In genomic region chr19:54521860-54522513, GRCh38 we compare ENCODE assay signal across 27 cellular contexts. TPM values are rescaled to one million over a fixed set of nuclear protein-coding genes. Genes with fewer than 3 reads are reported as not detected.
A peak's percentile ranks its signal among the peaks of the same experiment; 100 is the strongest.
DNase-seq lines count a peak whose midpoint lies in the region; ATAC-seq, FAIRE-seq and TF ChIP-seq lines count a peak whose summit lies in the region.
"Had no signal": no experiment of that assay in that cellular context is flagged by ENCODE, and none has a peak within 500 bp of the region (broad histone marks: within the 10 kb centered on the region; RNA-seq: fewer than 3 reads in every experiment).

No MANE protein-coding gene starts in this region.

- DNase-seq in activated CD4-positive, alpha-beta T cell treated with anti-CD3 and anti-CD28 coated beads for 36 hours: no peak
- DNase-seq in activated CD4-positive, alpha-beta T cell treated with anti-CD3 and anti-CD28 coated beads, Interleukin-2, amount 50 U/mL, for 4 hours: no peak
- DNase-seq in GM12865 (ENCODE audit: low read depth): peak; percentile 52
- DNase-seq in activated T-helper 1 cell treated with anti-CD3 and anti-CD28 coated beads, Interleukin-12 subunit alpha, Interleukin-12 subunit beta, Interleukin-2, Interleukin-4 antibody, amounts not matched to agents 30 ng/mL and 10 ng/mL and 1 ng/mL, durations not matched to agents 14 hours and 24 hours and 36 hours (ENCODE audit: low spot score): no peak
- DNase-seq in naive B cell: no peak
- DNase-seq in H54 (ENCODE audit: insufficient read length, low spot score): no peak
- DNase-seq: activated B cell treated with CpG ODN at 0.5 μM for 24 hours; activated gamma-delta T cell; BE2C; H7; heart left ventricle; left colon; NCI-H146; NCI-H2171 treated with DMSO at 0.1 percent for 48 hours; NCI-H526 treated with DMSO at 0.1 percent for 48 hours; stimulated activated CD4-positive, alpha-beta T cell treated with anti-CD3 and anti-CD28 coated beads, Interleukin-4, amount 100 ng/mL, for 4 hours had no signal

- peaks cover 2% of the 10 kb centered on the region for H3K9me3 Mint-ChIP-seq in activated CD4-positive, alpha-beta T cell treated with anti-CD3 and anti-CD28 coated beads for 36 hours (ENCODE audit: low read depth)
- H3K9me3 Mint-ChIP-seq in activated T-helper 1 cell treated with anti-CD3 and anti-CD28 coated beads, Interleukin-12 subunit alpha, Interleukin-12 subunit beta, Interleukin-2, Interleukin-4 antibody, amounts not matched to agents 30 ng/mL and 10 ng/mL and 1 ng/mL, durations not matched to agents 14 hours and 24 hours and 36 hours: peaks cover 5% of the 10 kb centered on the region
- peaks cover 0 to 9% (median 2%) of the 10 kb centered on the region in 7 donors for H3K9me3 Mint-ChIP-seq in naive B cell
- H3K9me3 Mint-ChIP-seq: activated B cell treated with CpG ODN at 0.5 μM for 24 hours had no signal

- H3K27me3 Mint-ChIP-seq in activated CD4-positive, alpha-beta T cell treated with anti-CD3 and anti-CD28 coated beads for 36 hours: peaks cover 5% of the 10 kb centered on the region
- peaks cover 3% of the 10 kb centered on the region for H3K27me3 Mint-ChIP-seq in activated T-helper 1 cell treated with anti-CD3 and anti-CD28 coated beads, Interleukin-12 subunit alpha, Interleukin-12 subunit beta, Interleukin-2, Interleukin-4 antibody, amounts not matched to agents 30 ng/mL and 10 ng/mL and 1 ng/mL, durations not matched to agents 14 hours and 24 hours and 36 hours (ENCODE audit: insufficient read depth)
- peaks cover 32 to 55% (median 36%) of the 10 kb centered on the region in 3 donors for H3K27me3 Mint-ChIP-seq in naive B cell
- H3K27me3 Mint-ChIP-seq: type B pancreatic cell had no signal

- no peak for TF ChIP-seq CTCF in GM12865 (IDR thresholded peaks at IDR 0.05; ENCODE audit: insufficient read depth, low read depth, low read length, missing control alignments)

- POLR2A ChIA-PET in activated CD4-positive, alpha-beta T cell treated with anti-CD3 and anti-CD28 coated beads for 36 hours (lab: Charles Lee): no interaction called here

- CTCF ChIA-PET in activated CD4-positive, alpha-beta T cell treated with anti-CD3 and anti-CD28 coated beads for 36 hours (lab: Charles Lee): interaction anchor here (2.1 kb wide), 1 partner anchor 41 kb away, joined by 6 read pairs; no protein-coding TSS in a partner anchor

- peak overlapping the region; percentile 12 for H3K4me3 Mint-ChIP-seq in activated CD4-positive, alpha-beta T cell treated with anti-CD3 and anti-CD28 coated beads for 36 hours
- H3K4me3 Mint-ChIP-seq in activated T-helper 1 cell treated with anti-CD3 and anti-CD28 coated beads, Interleukin-12 subunit alpha, Interleukin-12 subunit beta, Interleukin-2, Interleukin-4 antibody, amounts not matched to agents 30 ng/mL and 10 ng/mL and 1 ng/mL, durations not matched to agents 14 hours and 24 hours and 36 hours: peak overlapping the region; percentile 77
- peak overlapping the region in 5 of 8 donors; percentile 58 to 83 (median 78) for H3K4me3 Mint-ChIP-seq in naive B cell
- H3K4me3 Mint-ChIP-seq: type B pancreatic cell had no signal

- TF ChIP-seq POLR2A in H54 (IDR thresholded peaks at IDR 0.05; ENCODE audit: low read depth, low read length): no peak

- no peak for ATAC-seq in activated CD4-positive, alpha-beta T cell treated with anti-CD3 and anti-CD28 coated beads for 36 hours
- no peak for ATAC-seq in naive B cell (ENCODE audit: low read depth in 2 of 2)
- no peak for ATAC-seq in HG02678 (IDR thresholded peaks at IDR 0.05; ENCODE audit: unreplicated experiment)
- ATAC-seq in GM18873 (IDR thresholded peaks at IDR 0.05; ENCODE audit: low FRiP score, unreplicated experiment): no peak
- ATAC-seq: heart left ventricle, left colon had no signal

- H3K27ac Mint-ChIP-seq in activated CD4-positive, alpha-beta T cell treated with anti-CD3 and anti-CD28 coated beads for 36 hours: peak overlapping the region; percentile 85
- H3K27ac Mint-ChIP-seq in activated T-helper 1 cell treated with anti-CD3 and anti-CD28 coated beads, Interleukin-12 subunit alpha, Interleukin-12 subunit beta, Interleukin-2, Interleukin-4 antibody, amounts not matched to agents 30 ng/mL and 10 ng/mL and 1 ng/mL, durations not matched to agents 14 hours and 24 hours and 36 hours: peak overlapping the region; percentile 89
- H3K27ac Mint-ChIP-seq in naive B cell: peak overlapping the region in 3 of 6 donors; percentile 7 to 68 (median 44)
- H3K27ac Mint-ChIP-seq: activated B cell treated with CpG ODN at 0.5 μM for 24 hours, memory B cell, type B pancreatic cell had no signal

- no peak for FAIRE-seq in H54 (lab: Jason Lieb, UNC)
- FAIRE-seq: A204.1, astrocyte had no signal

- H3K4me1 Mint-ChIP-seq in activated CD4-positive, alpha-beta T cell treated with anti-CD3 and anti-CD28 coated beads for 36 hours: peaks cover 64% of the 10 kb centered on the region
- peaks cover 64% of the 10 kb centered on the region for H3K4me1 Mint-ChIP-seq in activated T-helper 1 cell treated with anti-CD3 and anti-CD28 coated beads, Interleukin-12 subunit alpha, Interleukin-12 subunit beta, Interleukin-2, Interleukin-4 antibody, amounts not matched to agents 30 ng/mL and 10 ng/mL and 1 ng/mL, durations not matched to agents 14 hours and 24 hours and 36 hours (ENCODE audit: low read depth)
- H3K4me1 Mint-ChIP-seq in naive B cell: peaks cover 22 to 31% (median 27%) of the 10 kb centered on the region in 3 donors

- peak overlapping the region; percentile 24 for H3K4me3 ChIP-seq in GM12865 (ENCODE audit: low read depth, low read length)
- H3K4me3 ChIP-seq: heart left ventricle, right atrium auricular region, SK-N-MC had no signal

- no peaks in the 10 kb centered on the region for H3K36me3 Mint-ChIP-seq in activated CD4-positive, alpha-beta T cell treated with anti-CD3 and anti-CD28 coated beads for 36 hours (ENCODE audit: low read depth)
- peaks cover 6% of the 10 kb centered on the region for H3K36me3 Mint-ChIP-seq in activated T-helper 1 cell treated with anti-CD3 and anti-CD28 coated beads, Interleukin-12 subunit alpha, Interleukin-12 subunit beta, Interleukin-2, Interleukin-4 antibody, amounts not matched to agents 30 ng/mL and 10 ng/mL and 1 ng/mL, durations not matched to agents 14 hours and 24 hours and 36 hours (ENCODE audit: low read depth)
- H3K36me3 Mint-ChIP-seq in naive B cell: peaks cover 0 to 5% of the 10 kb centered on the region in 2 donors
- H3K36me3 Mint-ChIP-seq: memory B cell, type B pancreatic cell had no signal

- intact Hi-C loops in activated CD4-positive, alpha-beta T cell treated with anti-CD3 and anti-CD28 coated beads for 36 hours (cut with DNase I, micrococcal nuclease): loop anchor here (2.0 to 5.0 kb wide), 2 partner anchors 40 to 57 kb away; no protein-coding TSS in a partner anchor
- intact Hi-C loops in activated T-helper 1 cell treated with anti-CD3 and anti-CD28 coated beads, Interleukin-12 subunit alpha, Interleukin-12 subunit beta, Interleukin-2, Interleukin-4 antibody, amounts not matched to agents 30 ng/mL and 10 ng/mL and 1 ng/mL, durations not matched to agents 14 hours and 24 hours and 36 hours (cut with micrococcal nuclease): loop anchor here (5.0 kb wide), 1 partner anchor 40 kb away; no protein-coding TSS in a partner anchor

RNA-seq across cellular contexts. Expression of gene LAIR2, which starts 19.4 kb away (rescaled TPM):
- total RNA-seq in activated CD4-positive, alpha-beta T cell treated with anti-CD3 and anti-CD28 coated beads for 36 hours: 1 to 10 TPM; 3.7 to 5.1 TPM
- 45.7 and 49.1 TPM in 2 replicates for total RNA-seq in activated T-helper 1 cell treated with anti-CD3 and anti-CD28 coated beads, Interleukin-12 subunit alpha, Interleukin-12 subunit beta, Interleukin-2, Interleukin-4 antibody, amounts not matched to agents 30 ng/mL and 10 ng/mL and 1 ng/mL, durations not matched to agents 14 hours and 24 hours and 36 hours
- polyA plus RNA-seq in naive B cell (ENCODE audit: low read depth in 6 of 6): under 1 TPM in 3 of 6 donors, not detected in 3; 0.55 to 0.93 (median 0.66) TPM
- total RNA-seq: activated B cell treated with CpG ODN at 0.5 μM for 24 hours, astrocyte, Daoy, H7, HT1080, left colon, osteoblast, right atrium auricular region had no signal
- polyA plus RNA-seq: heart left ventricle had no signal

RNA-seq across cellular contexts. Expression of gene CDC42EP5, which starts 48.9 kb away (rescaled TPM):
- under 1 TPM in 1 of 2 experiments, not detected in 1; 0.55 TPM for total RNA-seq in activated CD4-positive, alpha-beta T cell treated with anti-CD3 and anti-CD28 coated beads for 36 hours
- total RNA-seq in activated T-helper 1 cell treated with anti-CD3 and anti-CD28 coated beads, Interleukin-12 subunit alpha, Interleukin-12 subunit beta, Interleukin-2, Interleukin-4 antibody, amounts not matched to agents 30 ng/mL and 10 ng/mL and 1 ng/mL, durations not matched to agents 14 hours and 24 hours and 36 hours: not detected in 2 replicates
- not detected for polyA plus RNA-seq in naive B cell (ENCODE audit: low read depth in 6 of 6)
- total RNA-seq: activated B cell treated with CpG ODN at 0.5 μM for 24 hours had no signal

RNA-seq across cellular contexts. Expression of gene LILRA2, which starts 51.6 kb away (rescaled TPM):
- total RNA-seq in activated CD4-positive, alpha-beta T cell treated with anti-CD3 and anti-CD28 coated beads for 36 hours: not detected
- not detected in 2 replicates for total RNA-seq in activated T-helper 1 cell treated with anti-CD3 and anti-CD28 coated beads, Interleukin-12 subunit alpha, Interleukin-12 subunit beta, Interleukin-2, Interleukin-4 antibody, amounts not matched to agents 30 ng/mL and 10 ng/mL and 1 ng/mL, durations not matched to agents 14 hours and 24 hours and 36 hours
- 1 to 10 TPM; 1.4 to 9.2 (median 2.9) TPM for polyA plus RNA-seq in naive B cell (ENCODE audit: low read depth in 6 of 6)
- total RNA-seq: activated B cell treated with CpG ODN at 0.5 μM for 24 hours, astrocyte, Daoy, H7, HT1080, osteoblast had no signal

RNA-seq across cellular contexts. Expression of gene LENG9, which starts 58.4 kb away (rescaled TPM):
- total RNA-seq in activated CD4-positive, alpha-beta T cell treated with anti-CD3 and anti-CD28 coated beads for 36 hours: 1 to 10 TPM; 5.0 to 5.1 TPM
- total RNA-seq in activated T-helper 1 cell treated with anti-CD3 and anti-CD28 coated beads, Interleukin-12 subunit alpha, Interleukin-12 subunit beta, Interleukin-2, Interleukin-4 antibody, amounts not matched to agents 30 ng/mL and 10 ng/mL and 1 ng/mL, durations not matched to agents 14 hours and 24 hours and 36 hours: 8.4 and 11.5 TPM in 2 replicates
- polyA plus RNA-seq in naive B cell (ENCODE audit: low read depth in 6 of 6): under 1 TPM in 5 of 6 donors, not detected in 1; 0.20 to 0.62 (median 0.31) TPM

Comparison
In these comparisons a context has a peak if more than half of its experiments do, and no peak if none do; other contexts are left out.
1. H3K4me3 Mint-ChIP-seq: peak in every context shown above with its lines; median percentile 78 in naive B cell; 77 in activated T-helper 1 cell treated with anti-CD3 and anti-CD28 coated beads, Interleukin-12 subunit alpha, Interleukin-12 subunit beta, Interleukin-2, Interleukin-4 antibody, amounts not matched to agents 30 ng/mL and 10 ng/mL and 1 ng/mL, durations not matched to agents 14 hours and 24 hours and 36 hours; 12 in activated CD4-positive, alpha-beta T cell treated with anti-CD3 and anti-CD28 coated beads for 36 hours.